Comparison of ENCODE assay signal across 14 cellular contexts in the genomic region with DNA sequence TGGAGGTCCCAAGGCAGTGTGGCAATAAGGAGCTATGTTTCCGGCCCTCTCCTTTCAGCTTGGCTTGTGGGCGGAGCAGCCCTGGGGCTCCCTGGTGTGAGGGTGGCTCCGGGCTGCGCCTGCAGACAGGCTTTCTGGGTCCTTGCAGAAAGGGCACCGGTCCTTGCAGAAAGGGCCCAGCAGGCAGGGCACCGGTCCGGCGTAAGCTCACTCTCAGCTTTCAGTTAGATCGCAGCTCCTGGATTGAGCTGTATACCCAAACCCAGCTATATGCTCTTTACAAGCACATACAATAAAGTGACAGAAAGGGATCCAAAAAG.
DNase-seq lines count a peak whose midpoint lies in the region; ATAC-seq, FAIRE-seq and TF ChIP-seq lines count a peak whose summit lies in the region.
"Had no signal": no experiment of that assay in that cellular context is flagged by ENCODE, and none has a peak within 500 bp of the region (broad histone marks: within the 10 kb centered on the region; RNA-seq: fewer than 3 reads in every experiment).

No MANE protein-coding gene starts in this region.

- TF ChIP-seq POLR2A in NB4 (IDR thresholded peaks at IDR 0.05; ENCODE audit: extremely low read depth, insufficient read length), result no peak

- H3K9ac ChIP-seq in kidney (ENCODE audit: low read length in 2 of 2), result no peak overlapping the region

- H3K9me3 ChIP-seq in kidney (ENCODE audit: control insufficient read depth in 1 of 2, low read length in 2 of 2) (no peaks in the 10 kb centered on the region), upper lobe of right lung (no peaks in the 10 kb centered on the region)
- H3K9me3 ChIP-seq: Caco-2 had no signal

- peak; percentile 55 for DNase-seq in DMS79 (lab: John Stamatoyannopoulos, UW)
- DNase-seq in DMS79 treated with DMSO at 0.1 percent for 48 hours (lab: John Stamatoyannopoulos, UW), result no peak
- DNase-seq in NB4 (ENCODE audit: low read depth), result peak; percentile 12
- DNase-seq in kidney, result peak; percentile 58
- peak; percentile 64 for DNase-seq in upper lobe of right lung
- DNase-seq in CD1c-positive myeloid dendritic cell (ENCODE audit: extremely low spot score), result no peak
- no peak for DNase-seq in NCI-H2081 (lab: John Stamatoyannopoulos, UW)
- DNase-seq: CD8-positive, alpha-beta memory T cell had no signal

- H3K27ac ChIP-seq in kidney (ENCODE audit: low read depth in 2 of 2, low read length in 2 of 2) (no peak overlapping the region), upper lobe of right lung (no peak overlapping the region)
- H3K27ac ChIP-seq: 22Rv1, HL-60 had no signal

- peak; percentile 29 for ATAC-seq in upper lobe of right lung

- FAIRE-seq in kidney (lab: Jason Lieb, UNC), result no peak
- FAIRE-seq: GM12892, GM19239, H54 had no signal

- H3K4me1 ChIP-seq in kidney (ENCODE audit: control insufficient read depth in 1 of 2, insufficient read depth in 1 of 2, low read depth in 1 of 2, low read length in 2 of 2), result no peaks in the 10 kb centered on the region
- H3K4me1 ChIP-seq in upper lobe of right lung, result no peaks in the 10 kb centered on the region
- H3K4me1 ChIP-seq: Caco-2 had no signal

- TF ChIP-seq CTCF in NB4 (IDR thresholded peaks at IDR 0.05; ENCODE audit: low read depth, low read length) (no peak), kidney (IDR thresholded peaks at IDR 0.05; ENCODE audit: borderline replicate concordance, extremely low read depth, insufficient read depth) (no peak), upper lobe of right lung (IDR thresholded peaks at IDR 0.05) (no peak)

- intact Hi-C loops in kidney (cut with DNase I) (no loop called here), upper lobe of right lung (cut with DNase I) (no loop called here)

- H3K4me3 ChIP-seq in NB4 (ENCODE audit: low read depth, low read length), result no peak overlapping the region
- H3K4me3 ChIP-seq in kidney (ENCODE audit: low read length in 2 of 2), result no peak overlapping the region
- H3K4me3 ChIP-seq in upper lobe of right lung, result no peak overlapping the region

- no peaks in the 10 kb centered on the region for H3K36me3 ChIP-seq in kidney (ENCODE audit: control insufficient read depth in 1 of 2, insufficient read depth in 2 of 2, low read length in 2 of 2)
- H3K36me3 ChIP-seq in upper lobe of right lung, result no peaks in the 10 kb centered on the region

- H3K27me3 ChIP-seq in upper lobe of right lung, result no peaks in the 10 kb centered on the region

Comparison
In these comparisons a context has a peak if more than half of its experiments do, and no peak if none do; other contexts are left out.
1. DNase-seq: peak in DMS79 (single experiment), NB4 (single experiment), kidney (single experiment) and upper lobe of right lung (single experiment); none in DMS79 treated with DMSO at 0.1 percent for 48 hours (single experiment), CD1c-positive myeloid dendritic cell (single experiment) and NCI-H2081 (0 of 2).